In the genomic region with DNA sequence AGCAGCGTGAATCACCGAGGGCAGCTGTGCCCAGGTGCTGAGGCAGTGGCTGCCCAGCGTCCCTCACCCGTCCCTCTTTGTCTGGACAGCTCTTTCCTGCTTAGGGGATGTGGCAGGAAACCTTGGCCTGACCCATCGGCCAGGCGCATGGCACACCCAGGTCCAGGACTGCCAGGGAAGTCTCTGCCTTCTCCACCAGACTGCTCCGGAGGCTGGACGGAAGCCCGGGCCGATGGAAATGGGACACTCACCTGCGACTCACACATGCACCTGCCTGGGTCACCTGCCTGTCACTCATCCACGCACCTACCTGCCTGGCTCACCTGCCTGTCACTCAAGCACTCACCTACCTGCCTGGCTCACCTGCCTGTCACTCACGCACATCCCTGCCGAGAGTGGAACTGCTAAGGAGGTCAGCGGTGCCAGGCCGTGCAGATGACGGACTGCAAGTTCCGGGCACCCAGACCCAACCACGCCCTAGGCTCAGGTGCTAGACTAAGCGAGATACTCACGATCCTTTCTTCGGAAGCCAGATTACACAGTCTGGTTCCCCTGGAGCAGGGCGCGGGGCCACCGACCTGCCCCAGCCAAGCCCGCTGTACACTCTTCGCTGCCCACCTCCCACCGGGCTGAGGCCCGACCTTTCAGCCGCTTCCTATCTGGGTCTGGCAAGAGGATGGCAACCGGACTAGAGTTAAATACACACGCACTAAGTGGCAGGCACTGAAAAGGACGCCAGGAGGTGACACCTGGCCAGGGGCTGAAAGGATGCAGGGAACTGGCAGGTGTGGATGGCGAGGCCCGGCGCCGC, we compare ENCODE assay signal across 8 cellular contexts. TPM values are rescaled to one million over a fixed set of nuclear protein-coding genes. Genes with fewer than 3 reads are reported as not detected.
A peak's percentile ranks its signal among the peaks of the same experiment; 100 is the strongest.
DNase-seq lines count a peak whose midpoint lies in the region; ATAC-seq and TF ChIP-seq lines count a peak whose summit lies in the region.

No MANE protein-coding gene starts in this region.

- H3K9me3 Mint-ChIP-seq in WTC11, result no peaks in the 10 kb centered on the region
- H3K9me3 Mint-ChIP-seq in stimulated activated memory B cell treated with anti-CD40 and anti-IgM and Interleukin-4, amounts not matched to agents 10 μg/mL and 1 μg/mL and 100 μg/mL, for 72 hours, result no peaks in the 10 kb centered on the region

- no peaks in the 10 kb centered on the region for H3K27me3 ChIP-seq in hepatocyte

- no peaks in the 10 kb centered on the region for H3K9me2 ChIP-seq in hepatocyte (replicated peaks; ENCODE audit: insufficient read depth)

- peak overlapping the region; percentile 78 for H3K27ac ChIP-seq in 22Rv1
- H3K27ac ChIP-seq in hepatocyte, result peak overlapping the region; percentile 78

- H3K4me1 Mint-ChIP-seq in WTC11, result peaks cover 23% of the 10 kb centered on the region
- peaks cover 45% of the 10 kb centered on the region for H3K4me1 Mint-ChIP-seq in stimulated activated memory B cell treated with anti-CD40 and anti-IgM and Interleukin-4, amounts not matched to agents 10 μg/mL and 1 μg/mL and 100 μg/mL, for 72 hours

- H3K36me3 ChIP-seq in hepatocyte (replicated peaks; ENCODE audit: insufficient read depth, low read depth), result no peaks in the 10 kb centered on the region

- ATAC-seq in WTC11 (no peak), HG03025 (IDR thresholded peaks at IDR 0.05; ENCODE audit: low FRiP score, unreplicated experiment) (no peak), GM18519 (IDR thresholded peaks at IDR 0.05; ENCODE audit: low FRiP score, unreplicated experiment) (no peak)
- no peak for ATAC-seq in stimulated activated memory B cell treated with anti-CD40 and anti-IgM and Interleukin-4, amounts not matched to agents 10 μg/mL and 1 μg/mL and 100 μg/mL, for 72 hours

- H3K4me1 ChIP-seq in hepatocyte (ENCODE audit: insufficient read depth), result peaks cover 22% of the 10 kb centered on the region

- POLR2A ChIA-PET in WTC11 (lab: Charles Lee), result interaction anchor here (0.7 kb wide), 1 partner anchor 431 kb away, joined by 5 read pairs; no protein-coding TSS in a partner anchor

- H3K4me3 ChIP-seq in HFF-Myc (replicated peaks; ENCODE audit: low read depth, low read length) (peak overlapping the region; percentile 92), hepatocyte (peak overlapping the region; percentile 74)

- H3K27me3 Mint-ChIP-seq in WTC11 (ENCODE audit: low read depth), result no peaks in the 10 kb centered on the region
- no peaks in the 10 kb centered on the region for H3K27me3 Mint-ChIP-seq in stimulated activated memory B cell treated with anti-CD40 and anti-IgM and Interleukin-4, amounts not matched to agents 10 μg/mL and 1 μg/mL and 100 μg/mL, for 72 hours

- peaks cover 48% of the 10 kb centered on the region for H4K20me1 ChIP-seq in hepatocyte (ENCODE audit: insufficient read depth, poor library complexity, severe bottlenecking)

- H3K79me2 ChIP-seq in hepatocyte, result peaks cover 55% of the 10 kb centered on the region

- H2AFZ ChIP-seq in hepatocyte, result no peak overlapping the region

- DNase-seq in HFF-Myc (ENCODE audit: extremely low read depth, low read depth), result no peak
- DNase-seq in WTC11 (ENCODE audit: low spot score), result peak; percentile 11
- DNase-seq in hepatocyte (ENCODE audit: low spot score), result no peak
- DNase-seq in ureter (ENCODE audit: low spot score), result no peak

- CTCF ChIA-PET in WTC11 (lab: Charles Lee), result interaction anchor here (1.1 to 2.2 kb wide), 5 partner anchors 8 to 150 kb away, joined by 4 to 25 read pairs (median 4); no protein-coding TSS in a partner anchor

- no peaks in the 10 kb centered on the region for H3K9me3 ChIP-seq in hepatocyte (ENCODE audit: low read depth)

- no peak for TF ChIP-seq CTCF in 22Rv1 (IDR thresholded peaks at IDR 0.05)
- TF ChIP-seq CTCF in HFF-Myc (IDR thresholded peaks at IDR 0.05; ENCODE audit: low read depth, low read length, missing control alignments), result no peak
- TF ChIP-seq CTCF in WTC11 (IDR thresholded peaks at IDR 0.05), result no peak
- no peak for TF ChIP-seq CTCF in hepatocyte (IDR thresholded peaks at IDR 0.05; ENCODE audit: poor library complexity)

- H3K4me2 ChIP-seq in hepatocyte, result peak overlapping the region; percentile 100

- WGBS in hepatocyte (ENCODE audit: low lambda C conversion rate, missing lambda C conversion rate), result 55% methylated on average over 37 of the region's 37 CpGs

- peak overlapping the region; percentile 63 for H3K27ac Mint-ChIP-seq in WTC11
- H3K27ac Mint-ChIP-seq in stimulated activated memory B cell treated with anti-CD40 and anti-IgM and Interleukin-4, amounts not matched to agents 10 μg/mL and 1 μg/mL and 100 μg/mL, for 72 hours, result peak overlapping the region; percentile 76

- peak overlapping the region; percentile 84 for H3K4me3 Mint-ChIP-seq in WTC11
- H3K4me3 Mint-ChIP-seq in stimulated activated memory B cell treated with anti-CD40 and anti-IgM and Interleukin-4, amounts not matched to agents 10 μg/mL and 1 μg/mL and 100 μg/mL, for 72 hours, result peak overlapping the region; percentile 84

- H3K36me3 Mint-ChIP-seq in WTC11, result peaks cover 9% of the 10 kb centered on the region
- peaks cover 24% of the 10 kb centered on the region for H3K36me3 Mint-ChIP-seq in stimulated activated memory B cell treated with anti-CD40 and anti-IgM and Interleukin-4, amounts not matched to agents 10 μg/mL and 1 μg/mL and 100 μg/mL, for 72 hours

TF ChIP-seq in WTC11, 78 proteins besides CTCF, POLR2A, EP300 and RAD21:
- TF ChIP-seq RELA (CRISPR knock-in tag; IDR thresholded peaks at IDR 0.05; ENCODE audit: borderline replicate concordance), result peak; percentile 79; the same call in 1 of the 2 replicates
- TF ChIP-seq, protein P1, sequence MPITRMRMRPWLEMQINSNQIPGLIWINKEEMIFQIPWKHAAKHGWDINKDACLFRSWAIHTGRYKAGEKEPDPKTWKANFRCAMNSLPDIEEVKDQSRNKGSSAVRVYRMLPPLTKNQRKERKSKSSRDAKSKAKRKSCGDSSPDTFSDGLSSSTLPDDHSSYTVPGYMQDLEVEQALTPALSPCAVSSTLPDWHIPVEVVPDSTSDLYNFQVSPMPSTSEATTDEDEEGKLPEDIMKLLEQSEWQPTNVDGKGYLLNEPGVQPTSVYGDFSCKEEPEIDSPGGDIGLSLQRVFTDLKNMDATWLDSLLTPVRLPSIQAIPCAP (CRISPR knock-in tag; IDR thresholded peaks at IDR 0.05), result 0 out of 2 replicates have a peak, but pooled peaks have one; percentile 14
- TF ChIP-seq, protein P2, sequence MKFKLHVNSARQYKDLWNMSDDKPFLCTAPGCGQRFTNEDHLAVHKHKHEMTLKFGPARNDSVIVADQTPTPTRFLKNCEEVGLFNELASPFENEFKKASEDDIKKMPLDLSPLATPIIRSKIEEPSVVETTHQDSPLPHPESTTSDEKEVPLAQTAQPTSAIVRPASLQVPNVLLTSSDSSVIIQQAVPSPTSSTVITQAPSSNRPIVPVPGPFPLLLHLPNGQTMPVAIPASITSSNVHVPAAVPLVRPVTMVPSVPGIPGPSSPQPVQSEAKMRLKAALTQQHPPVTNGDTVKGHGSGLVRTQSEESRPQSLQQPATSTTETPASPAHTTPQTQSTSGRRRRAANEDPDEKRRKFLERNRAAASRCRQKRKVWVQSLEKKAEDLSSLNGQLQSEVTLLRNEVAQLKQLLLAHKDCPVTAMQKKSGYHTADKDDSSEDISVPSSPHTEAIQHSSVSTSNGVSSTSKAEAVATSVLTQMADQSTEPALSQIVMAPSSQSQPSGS (CRISPR knock-in tag; IDR thresholded peaks at IDR 0.05; ENCODE audit: borderline replicate concordance, low read depth), result no peak

RNA-seq across cellular contexts. Expression of a gene that starts 1.1 kb away (rescaled TPM):
- total RNA-seq in WTC11 (2021) (62.6 to 72.2 TPM (median 65.6 TPM) in 3 replicates), hepatocyte (31.3 and 31.7 TPM in 2 replicates), ureter (59.8 TPM)
- 66.7 and 81.0 TPM in 2 replicates for polyA plus RNA-seq in hepatocyte

RNA-seq across cellular contexts. Expression of a gene that starts 7.7 kb away (rescaled TPM):
- total RNA-seq in WTC11 (2021) (4.7 to 8.5 TPM (median 6.4 TPM) in 3 replicates), hepatocyte (1.0 and 1.8 TPM in 2 replicates), ureter (6.6 TPM)
- polyA plus RNA-seq in hepatocyte, result 3.5 and 3.9 TPM in 2 replicates

RNA-seq across cellular contexts. Expression of a gene that starts 26.0 kb away (rescaled TPM):
- total RNA-seq in WTC11 (2021), result 8.5 to 10.3 TPM (median 8.5 TPM) in 3 replicates
- 3.8 and 4.1 TPM in 2 replicates for total RNA-seq in hepatocyte
- 5.2 and 6.6 TPM in 2 replicates for polyA plus RNA-seq in hepatocyte
- 3.4 TPM for total RNA-seq in ureter

RNA-seq across cellular contexts. Expression of a gene that starts 35.2 kb away (rescaled TPM):
- total RNA-seq in WTC11 (2021), result 25.1 to 42.2 TPM (median 30.7 TPM) in 3 replicates
- 50.9 and 56.0 TPM in 2 replicates for total RNA-seq in hepatocyte
- 87.1 and 108 TPM in 2 replicates for polyA plus RNA-seq in hepatocyte
- total RNA-seq in ureter, result 77.6 TPM

RNA-seq across cellular contexts. Expression of a gene that starts 35.9 kb away (rescaled TPM):
- total RNA-seq in WTC11 (2021) (42.5 to 51.5 TPM (median 43.6 TPM) in 3 replicates), hepatocyte (27.7 and 36.2 TPM in 2 replicates), ureter (29.0 TPM)
- polyA plus RNA-seq in hepatocyte, result 27.4 and 37.2 TPM in 2 replicates
